Comparison of ENCODE assay signal across 9 cellular contexts in genomic region chr3:185824051-185824466, GRCh38. TPM values are rescaled to one million over a fixed set of nuclear protein-coding genes. Genes with fewer than 3 reads are reported as not detected.
DNase-seq lines count a peak whose midpoint lies in the region; ATAC-seq and TF ChIP-seq lines count a peak whose summit lies in the region.
"Had no signal": no experiment of that assay in that cellular context is flagged by ENCODE, and none has a peak within 500 bp of the region (broad histone marks: within the 10 kb centered on the region; RNA-seq: fewer than 3 reads in every experiment).

No MANE protein-coding gene starts in this region.

- H3K27me3 ChIP-seq in esophagus muscularis mucosa, result peaks cover 10 to 90% (median 53%) of the 10 kb centered on the region in 4 donors
- H3K27me3 ChIP-seq in neural progenitor cell, result no peaks in the 10 kb centered on the region

- H3K4me3 Mint-ChIP-seq in T-helper 17 cell, result peak overlapping the region; percentile 90
- H3K4me3 Mint-ChIP-seq in neural progenitor cell, result peak overlapping the region; percentile 98

- TF ChIP-seq POLR2A in esophagus muscularis mucosa (IDR thresholded peaks at IDR 0.05; ENCODE audit: low read depth), result no peak

- peaks cover 13% of the 10 kb centered on the region for H3F3A ChIP-seq in neural progenitor cell (ENCODE audit: low read depth)

- WGBS in esophagus muscularis mucosa, result 2% methylated on average over 24 of the region's 24 CpGs

- H3K27ac ChIP-seq in esophagus muscularis mucosa (replicated peaks in 1 of 4) (peak overlapping the region; percentile 44 to 79 (median 77)), neural progenitor cell (peak overlapping the region; percentile 97)

- ATAC-seq in T-helper 17 cell, result peak; percentile 6
- ATAC-seq in HG03521 (IDR thresholded peaks at IDR 0.05; ENCODE audit: unreplicated experiment), result no peak
- no peak for ATAC-seq in HG03280 (IDR thresholded peaks at IDR 0.05; ENCODE audit: unreplicated experiment)

- H3K4me1 Mint-ChIP-seq in T-helper 17 cell (peaks cover 18% of the 10 kb centered on the region), neural progenitor cell (peaks cover 40% of the 10 kb centered on the region)

- no peak overlapping the region for H2AFZ ChIP-seq in neural progenitor cell (replicated peaks)

- H3K9ac ChIP-seq in neural progenitor cell, result peak overlapping the region; percentile 99

- H3K27me3 Mint-ChIP-seq in T-helper 17 cell (peaks cover 62% of the 10 kb centered on the region), neural progenitor cell (ENCODE audit: insufficient read depth, low read depth) (peaks cover 3% of the 10 kb centered on the region)

- H3K27ac Mint-ChIP-seq in T-helper 17 cell, result no peak overlapping the region
- H3K27ac Mint-ChIP-seq in neural progenitor cell, result peak overlapping the region; percentile 99

- TF ChIP-seq CTCF in esophagus muscularis mucosa (IDR thresholded peaks at IDR 0.05) (no peak), neural progenitor cell (IDR thresholded peaks at IDR 0.05) (no peak)

- peaks cover 9% of the 10 kb centered on the region for H3K36me3 Mint-ChIP-seq in T-helper 17 cell (ENCODE audit: low read depth)
- peaks cover 21% of the 10 kb centered on the region for H3K36me3 Mint-ChIP-seq in neural progenitor cell

- H3K4me1 ChIP-seq in esophagus muscularis mucosa (peaks cover 20 to 38% (median 35%) of the 10 kb centered on the region in 4 donors), neural progenitor cell (peaks cover 40% of the 10 kb centered on the region)

- peak overlapping the region; percentile 87 for H3K4me2 ChIP-seq in neural progenitor cell

- H3K9me3 ChIP-seq in T-helper 17 cell (ENCODE audit: control insufficient read depth, low read length, poor library complexity, severe bottlenecking), result peaks cover 3% of the 10 kb centered on the region
- H3K9me3 ChIP-seq in esophagus muscularis mucosa, result no peaks in the 10 kb centered on the region
- no peaks in the 10 kb centered on the region for H3K9me3 ChIP-seq in neural progenitor cell (ENCODE audit: low read depth)

- H3K9me3 Mint-ChIP-seq in neural progenitor cell, result peaks cover 6% of the 10 kb centered on the region

- peaks cover 95% of the 10 kb centered on the region for H3K79me2 ChIP-seq in neural progenitor cell (ENCODE audit: low read depth)

- intact Hi-C loops in esophagus muscularis mucosa (cut with DNase I), result no loop called here

- H3K4me3 ChIP-seq in esophagus muscularis mucosa (peak overlapping the region; percentile 62 to 82 (median 64)), neural progenitor cell (peak overlapping the region; percentile 94)

- peaks cover 49% of the 10 kb centered on the region for H4K20me1 ChIP-seq in neural progenitor cell (ENCODE audit: low read depth)

- DNase-seq in NOMO-1 treated with DMSO at 0.1 percent for 48 hours (lab: John Stamatoyannopoulos, UW; ENCODE audit: unreplicated experiment) (peak; percentile 52), NOMO-1 treated with dmso at 0.1 percent for 144 hours (lab: John Stamatoyannopoulos, UW; ENCODE audit: unreplicated experiment) (no peak), T-helper 17 cell (no peak), esophagus muscularis mucosa (ENCODE audit: extremely low spot score) (no peak), neural progenitor cell (ENCODE audit: low spot score) (peak; percentile 65), NCI-H2081 (lab: John Stamatoyannopoulos, UW) (no peak)
- DNase-seq: DND-41 had no signal

- no peak for TF ChIP-seq EP300 in esophagus muscularis mucosa (IDR thresholded peaks at IDR 0.05)

- H3K36me3 ChIP-seq in esophagus muscularis mucosa (no peaks in the 10 kb centered on the region), neural progenitor cell (peaks cover 14% of the 10 kb centered on the region)

RNA-seq across cellular contexts. Expression of gene IGF2BP2, which starts 0.8 kb away (rescaled TPM):
- total RNA-seq in T-helper 17 cell (1 to 10 TPM in 1 of 2 donors, under 1 TPM in 1; 0.99 to 8.8 TPM), esophagus muscularis mucosa (1 to 10 TPM; 5.4 to 7.9 (median 6.2) TPM), neural progenitor cell (ENCODE audit: low replicate concordance) (147 and 152 TPM in 2 replicates)

Comparison
In these comparisons a context has a peak if more than half of its experiments do, and no peak if none do; other contexts are left out.
1. DNase-seq: peak in NOMO-1 treated with DMSO at 0.1 percent for 48 hours (single experiment) and neural progenitor cell (single experiment); none in NOMO-1 treated with dmso at 0.1 percent for 144 hours (single experiment), T-helper 17 cell (0 of 3), esophagus muscularis mucosa (single experiment) and NCI-H2081 (0 of 2).
2. RNA of gene IGF2BP2, which starts 0.8 kb away (total RNA-seq): 147 to 152 TPM in neural progenitor cell; 0.99 to 8.8 TPM in T-helper 17 cell and 5.4 to 7.9 TPM in esophagus muscularis mucosa; every median in the first group is over 10 times any median in the second.